In genomic region chr3:65391068-65391467, GRCh38 we compare ENCODE assay signal across 31 cellular contexts.
"Had no signal": no experiment of that assay in that cellular context is flagged by ENCODE, and none has a peak within 500 bp of the region (broad histone marks: within the 10 kb centered on the region; RNA-seq: fewer than 3 reads in every experiment).

No MANE protein-coding gene starts in this region.

- DNase-seq: activated CD4-positive, alpha-beta memory T cell treated with anti-CD3 and anti-CD28 coated beads for 36 hours; activated CD4-positive, alpha-beta T cell treated with anti-CD3 and anti-CD28 coated beads for 36 hours; activated CD4-positive, alpha-beta T cell treated with anti-CD3 and anti-CD28 coated beads, Interleukin-2, amount 10 ng/mL, durations not matched to agents 24 days and 14 days; activated CD4-positive, CD25-positive, alpha-beta regulatory T cell; activated CD4-positive, CD25-positive, alpha-beta regulatory T cell treated with anti-CD3 and anti-CD28 coated beads, Interleukin-2, amount 50 U/mL, for 72 hours; activated CD8-positive, alpha-beta memory T cell treated with anti-CD3 and anti-CD28 coated beads, Interleukin-2, amount 10 ng/mL, durations not matched to agents 7 days and 5 days; activated CD8-positive, alpha-beta memory T cell treated with anti-CD3 and anti-CD28 coated beads, Interleukin-2, amount 50 U/mL, for 4 hours; activated CD8-positive, alpha-beta T cell treated with anti-CD3 and anti-CD28 coated beads, Interleukin-2, amount 10 ng/mL, durations not matched to agents 7 days and 5 days; activated gamma-delta T cell; activated naive CD4-positive, alpha-beta T cell; activated naive CD4-positive, alpha-beta T cell treated with anti-CD3 and anti-CD28 coated beads, Interleukin-2, amount 10 ng/mL, durations not matched to agents 7 days and 5 days; activated naive CD8-positive, alpha-beta T cell treated with anti-CD3 and anti-CD28 coated beads, Interleukin-2, amount 10 ng/mL, durations not matched to agents 7 days and 5 days; activated T-cell treated with anti-CD3 and anti-CD28 coated beads, Interleukin-2, amount 50 U/mL, for 1 hour; activated T-cell treated with anti-CD3 and anti-CD28 coated beads, Interleukin-2, amount 50 U/mL, for 48 hours; central memory CD4-positive, alpha-beta T cell; cerebellar nuclear complex; colonic mucosa; effector CD8-positive, alpha-beta T cell; foreskin fibroblast; head of caudate nucleus; T-helper 1 cell; T-helper 17 cell; T1000; WERI-Rb-1 had no signal

- H3K27ac ChIP-seq: ascending aorta, breast epithelium, cardiac muscle cell, colonic mucosa, WERI-Rb-1 had no signal

- H3K4me1 ChIP-seq: ascending aorta, breast epithelium, colonic mucosa had no signal

- H3K36me3 ChIP-seq: breast epithelium, colonic mucosa had no signal

- H3K27me3 ChIP-seq: ascending aorta, breast epithelium, cardiac muscle cell, colonic mucosa had no signal

- H3K9me3 ChIP-seq: ascending aorta, breast epithelium, colonic mucosa had no signal

- H3K27ac Mint-ChIP-seq: activated CD4-positive, alpha-beta memory T cell treated with anti-CD3 and anti-CD28 coated beads for 36 hours; activated CD4-positive, alpha-beta T cell treated with anti-CD3 and anti-CD28 coated beads for 36 hours; activated CD4-positive, alpha-beta T cell treated with anti-CD3 and anti-CD28 coated beads, Interleukin-2, amount 10 ng/mL, durations not matched to agents 24 days and 14 days; activated CD8-positive, alpha-beta memory T cell treated with anti-CD3 and anti-CD28 coated beads, Interleukin-2, amount 10 ng/mL, durations not matched to agents 7 days and 5 days; activated CD8-positive, alpha-beta T cell treated with anti-CD3 and anti-CD28 coated beads, Interleukin-2, amount 10 ng/mL, durations not matched to agents 7 days and 5 days; activated naive CD4-positive, alpha-beta T cell treated with anti-CD3 and anti-CD28 coated beads, Interleukin-2, amount 10 ng/mL, durations not matched to agents 7 days and 5 days; activated naive CD4-positive, alpha-beta T cell treated with anti-CD3 and anti-CD28 coated beads, Interleukin-2, amount 50 U/mL, for 72 hours; activated naive CD8-positive, alpha-beta T cell treated with anti-CD3 and anti-CD28 coated beads, Interleukin-2, amount 10 ng/mL, durations not matched to agents 7 days and 5 days; brain; T-helper 17 cell; T-helper 2 cell treated with Interferon-gamma antibody and Interleukin-4, amounts not matched to agents 5 μg/mL and 100 μg/mL, for 36 hours had no signal

- H3K27me3 Mint-ChIP-seq: activated CD4-positive, alpha-beta memory T cell treated with anti-CD3 and anti-CD28 coated beads for 36 hours; activated CD4-positive, alpha-beta T cell treated with anti-CD3 and anti-CD28 coated beads for 36 hours; activated CD4-positive, alpha-beta T cell treated with anti-CD3 and anti-CD28 coated beads, Interleukin-2, amount 10 ng/mL, durations not matched to agents 24 days and 14 days; activated CD8-positive, alpha-beta memory T cell treated with anti-CD3 and anti-CD28 coated beads, Interleukin-2, amount 10 ng/mL, durations not matched to agents 7 days and 5 days; activated naive CD4-positive, alpha-beta T cell treated with anti-CD3 and anti-CD28 coated beads, Interleukin-2, amount 10 ng/mL, durations not matched to agents 7 days and 5 days; activated naive CD8-positive, alpha-beta T cell treated with anti-CD3 and anti-CD28 coated beads, Interleukin-2, amount 10 ng/mL, durations not matched to agents 7 days and 5 days; brain; T-helper 17 cell had no signal

- H3K4me1 Mint-ChIP-seq: activated CD4-positive, alpha-beta T cell treated with anti-CD3 and anti-CD28 coated beads for 36 hours; activated CD4-positive, alpha-beta T cell treated with anti-CD3 and anti-CD28 coated beads, Interleukin-2, amount 10 ng/mL, durations not matched to agents 24 days and 14 days; activated CD8-positive, alpha-beta memory T cell treated with anti-CD3 and anti-CD28 coated beads, Interleukin-2, amount 10 ng/mL, durations not matched to agents 7 days and 5 days; activated naive CD4-positive, alpha-beta T cell treated with anti-CD3 and anti-CD28 coated beads, Interleukin-2, amount 10 ng/mL, durations not matched to agents 7 days and 5 days; activated naive CD8-positive, alpha-beta T cell treated with anti-CD3 and anti-CD28 coated beads, Interleukin-2, amount 10 ng/mL, durations not matched to agents 7 days and 5 days; T-helper 17 cell had no signal

- H3K4me3 ChIP-seq: ascending aorta, breast epithelium, cardiac muscle cell, colonic mucosa had no signal

- H3K36me3 Mint-ChIP-seq: activated CD4-positive, alpha-beta memory T cell treated with anti-CD3 and anti-CD28 coated beads for 36 hours; activated CD8-positive, alpha-beta memory T cell treated with anti-CD3 and anti-CD28 coated beads, Interleukin-2, amount 10 ng/mL, durations not matched to agents 7 days and 5 days; activated naive CD4-positive, alpha-beta T cell treated with anti-CD3 and anti-CD28 coated beads, Interleukin-2, amount 10 ng/mL, durations not matched to agents 7 days and 5 days; activated naive CD4-positive, alpha-beta T cell treated with anti-CD3 and anti-CD28 coated beads, Interleukin-2, amount 50 U/mL, for 72 hours; activated naive CD8-positive, alpha-beta T cell treated with anti-CD3 and anti-CD28 coated beads, Interleukin-2, amount 10 ng/mL, durations not matched to agents 7 days and 5 days had no signal

- H3K9me3 Mint-ChIP-seq: activated CD4-positive, alpha-beta T cell treated with anti-CD3 and anti-CD28 coated beads, Interleukin-2, amount 10 ng/mL, durations not matched to agents 24 days and 14 days; brain; T-helper 2 cell treated with Interferon-gamma antibody and Interleukin-4, amounts not matched to agents 5 μg/mL and 100 μg/mL, for 36 hours had no signal

- H3K4me3 Mint-ChIP-seq: activated CD4-positive, alpha-beta memory T cell treated with anti-CD3 and anti-CD28 coated beads for 36 hours; activated CD4-positive, alpha-beta T cell treated with anti-CD3 and anti-CD28 coated beads for 36 hours; activated CD4-positive, alpha-beta T cell treated with anti-CD3 and anti-CD28 coated beads, Interleukin-2, amount 10 ng/mL, durations not matched to agents 24 days and 14 days; activated CD8-positive, alpha-beta memory T cell treated with anti-CD3 and anti-CD28 coated beads, Interleukin-2, amount 10 ng/mL, durations not matched to agents 7 days and 5 days; activated CD8-positive, alpha-beta T cell treated with anti-CD3 and anti-CD28 coated beads, Interleukin-2, amount 10 ng/mL, durations not matched to agents 7 days and 5 days; activated naive CD4-positive, alpha-beta T cell treated with anti-CD3 and anti-CD28 coated beads, Interleukin-2, amount 10 ng/mL, durations not matched to agents 7 days and 5 days; activated naive CD8-positive, alpha-beta T cell treated with anti-CD3 and anti-CD28 coated beads, Interleukin-2, amount 10 ng/mL, durations not matched to agents 7 days and 5 days; brain; T-helper 17 cell; T-helper 2 cell treated with Interferon-gamma antibody and Interleukin-4, amounts not matched to agents 5 μg/mL and 100 μg/mL, for 36 hours had no signal

- ATAC-seq: activated CD4-positive, alpha-beta T cell treated with anti-CD3 and anti-CD28 coated beads for 36 hours; activated CD8-positive, alpha-beta memory T cell treated with anti-CD3 and anti-CD28 coated beads, Interleukin-2, amount 10 ng/mL, durations not matched to agents 7 days and 5 days; activated CD8-positive, alpha-beta T cell treated with anti-CD3 and anti-CD28 coated beads, Interleukin-2, amount 10 ng/mL, durations not matched to agents 7 days and 5 days; activated naive CD4-positive, alpha-beta T cell treated with anti-CD3 and anti-CD28 coated beads, Interleukin-2, amount 50 U/mL, for 72 hours; esophagus mucosa; T-helper 17 cell had no signal
